24 cellular contexts compared by ENCODE assay signal in genomic region chr10:91391915-91392314, GRCh38.
"Had no signal": no experiment of that assay in that cellular context is flagged by ENCODE, and none has a peak within 500 bp of the region (broad histone marks: within the 10 kb centered on the region; RNA-seq: fewer than 3 reads in every experiment).

No MANE protein-coding gene starts in this region.

- DNase-seq: activated B cell treated with CpG ODN at 0.5 μM for 24 hours; activated CD4-positive, alpha-beta memory T cell treated with anti-CD3 and anti-CD28 coated beads for 36 hours; activated CD4-positive, alpha-beta T cell treated with anti-CD3 and anti-CD28 coated beads for 48 hours; activated effector memory CD4-positive, alpha-beta T cell treated with Interleukin-2 at 50 U/mL for 16 hours; activated naive CD4-positive, alpha-beta T cell treated with anti-CD3 and anti-CD28 coated beads for 36 hours; activated naive CD8-positive, alpha-beta T cell treated with anti-CD3 and anti-CD28 coated beads, Interleukin-2, amount 10 ng/mL, durations not matched to agents 7 days and 5 days; activated T-cell treated with anti-CD3 and anti-CD28 coated beads, Interleukin-2, amount 50 U/mL, for 72 hours; amniotic stem cell; dorsolateral prefrontal cortex; effector memory CD8-positive, alpha-beta T cell; glutamatergic neuron; hippocampal formation; kidney glomerular epithelial cell; left ventricle myocardium inferior; nephron progenitor cell; pancreas; psoas muscle; spleen; stimulated activated CD4-positive, alpha-beta T cell treated with anti-CD3 and anti-CD28 coated beads, Interleukin-4, amount 100 ng/mL, for 1 hour; stimulated activated naive CD4-positive, alpha-beta T cell; testis had no signal

- H3K27ac Mint-ChIP-seq: activated B cell treated with CpG ODN at 0.5 μM for 24 hours; activated CD4-positive, alpha-beta memory T cell treated with anti-CD3 and anti-CD28 coated beads for 36 hours; activated naive CD4-positive, alpha-beta T cell treated with anti-CD3 and anti-CD28 coated beads for 36 hours; activated naive CD8-positive, alpha-beta T cell treated with anti-CD3 and anti-CD28 coated beads, Interleukin-2, amount 10 ng/mL, durations not matched to agents 7 days and 5 days; activated T-cell treated with anti-CD3 and anti-CD28 coated beads, Interleukin-2, amount 50 U/mL, for 72 hours; effector memory CD8-positive, alpha-beta T cell; memory B cell; nephron progenitor cell; type B pancreatic cell had no signal

- H3K36me3 Mint-ChIP-seq: activated CD4-positive, alpha-beta memory T cell treated with anti-CD3 and anti-CD28 coated beads for 36 hours; memory B cell; type B pancreatic cell had no signal

- H3K4me3 Mint-ChIP-seq: activated B cell treated with CpG ODN at 0.5 μM for 24 hours; activated CD4-positive, alpha-beta memory T cell treated with anti-CD3 and anti-CD28 coated beads for 36 hours; activated naive CD4-positive, alpha-beta T cell treated with anti-CD3 and anti-CD28 coated beads for 36 hours; activated naive CD8-positive, alpha-beta T cell treated with anti-CD3 and anti-CD28 coated beads, Interleukin-2, amount 10 ng/mL, durations not matched to agents 7 days and 5 days; activated T-cell treated with anti-CD3 and anti-CD28 coated beads, Interleukin-2, amount 50 U/mL, for 72 hours; central memory CD8-positive, alpha-beta T cell; effector memory CD8-positive, alpha-beta T cell; memory B cell; nephron progenitor cell; type B pancreatic cell had no signal

- ATAC-seq: activated T-cell treated with anti-CD3 and anti-CD28 coated beads, Interleukin-2, amount 50 U/mL, for 72 hours; effector memory CD8-positive, alpha-beta T cell; pancreas; psoas muscle had no signal

- H3K9me3 Mint-ChIP-seq: activated B cell treated with CpG ODN at 0.5 μM for 24 hours; activated CD4-positive, alpha-beta memory T cell treated with anti-CD3 and anti-CD28 coated beads for 36 hours; activated naive CD4-positive, alpha-beta T cell treated with anti-CD3 and anti-CD28 coated beads for 36 hours; activated naive CD8-positive, alpha-beta T cell treated with anti-CD3 and anti-CD28 coated beads, Interleukin-2, amount 10 ng/mL, durations not matched to agents 7 days and 5 days; activated T-cell treated with anti-CD3 and anti-CD28 coated beads, Interleukin-2, amount 50 U/mL, for 72 hours; central memory CD8-positive, alpha-beta T cell; effector memory CD8-positive, alpha-beta T cell; memory B cell; nephron progenitor cell; type B pancreatic cell had no signal
